ENCODE assay signal across 1 cellular context in genomic region chr18:34772887-34773286, GRCh38.
TF ChIP-seq lines count a peak whose summit lies in the region.

No MANE protein-coding gene starts in this region.

TF ChIP-seq in IMR-90, 13 proteins besides CTCF, POLR2A, EP300 and RAD21:
- TF ChIP-seq MAFK (IDR thresholded peaks at IDR 0.05; ENCODE audit: low read depth, low read length) (no peak; the same call in 1 of the 2 replicates), FOS (IDR thresholded peaks at IDR 0.05; ENCODE audit: low read depth, low read length) (peak; percentile 86), BHLHE40 (IDR thresholded peaks at IDR 0.05; ENCODE audit: low read depth, low read length) (0 out of 2 replicates have a peak, but pooled peaks have one; percentile 25)
